Comparison of ENCODE assay signal across 11 cellular contexts in genomic region chr12:32548691-32549412, GRCh38.
DNase-seq lines count a peak whose midpoint lies in the region; ATAC-seq and TF ChIP-seq lines count a peak whose summit lies in the region.
"Had no signal": no experiment of that assay in that cellular context is flagged by ENCODE, and none has a peak within 500 bp of the region (broad histone marks: within the 10 kb centered on the region; RNA-seq: fewer than 3 reads in every experiment).

No MANE protein-coding gene starts in this region.

- peaks cover 9 to 86% (median 57%) of the 10 kb centered on the region in 12 donors for H3K4me1 ChIP-seq in heart left ventricle

- ATAC-seq in heart left ventricle (peak; percentile 55 to 68 (median 62)), sciatic nerve (peak; percentile 90), HG02763 (IDR thresholded peaks at IDR 0.05; ENCODE audit: unreplicated experiment) (no peak)
- ATAC-seq in naive thymus-derived CD8-positive, alpha-beta T cell = no peak
- no peak for ATAC-seq in activated CD8-positive, alpha-beta T cell treated with anti-CD3 and anti-CD28 coated beads for 36 hours
- ATAC-seq: T-helper 17 cell had no signal

- CTCF ChIA-PET in BJ (lab: Yijun Ruan, JAX) = interaction anchor here (0.7 to 1.6 kb wide), 3 partner anchors 57 to 207 kb away, joined by 3 to 5 read pairs (median 3); partner anchors contain the start of gene YARS2
- CTCF ChIA-PET in activated CD8-positive, alpha-beta T cell treated with anti-CD3 and anti-CD28 coated beads for 36 hours (lab: Charles Lee) = no interaction called here

- H3K27ac ChIP-seq in heart left ventricle = peak overlapping the region; percentile 60 to 89 (median 78)

- POLR2A ChIA-PET in BJ (lab: Charles Lee) = interaction anchor here (1.0 kb wide), 1 partner anchor 15 kb away, joined by 3 read pairs; no protein-coding TSS in a partner anchor
- POLR2A ChIA-PET in naive thymus-derived CD8-positive, alpha-beta T cell (lab: Charles Lee) = no interaction called here
- POLR2A ChIA-PET in activated CD8-positive, alpha-beta T cell treated with anti-CD3 and anti-CD28 coated beads for 36 hours (lab: Charles Lee) = no interaction called here

- no peaks in the 10 kb centered on the region for H3K9me3 ChIP-seq in heart left ventricle

- H3K36me3 Mint-ChIP-seq in naive thymus-derived CD8-positive, alpha-beta T cell = no peaks in the 10 kb centered on the region
- H3K36me3 Mint-ChIP-seq in activated CD8-positive, alpha-beta T cell treated with anti-CD3 and anti-CD28 coated beads for 36 hours (ENCODE audit: low read depth) = no peaks in the 10 kb centered on the region
- H3K36me3 Mint-ChIP-seq: activated naive CD4-positive, alpha-beta T cell treated with anti-CD3 and anti-CD28 coated beads, Interleukin-2, amount 10 ng/mL, durations not matched to agents 7 days and 5 days had no signal

- DNase-seq in BJ (ENCODE audit: low read depth) = peak; percentile 96
- DNase-seq in astrocyte of the cerebellum (ENCODE audit: low read depth) = peak; percentile 98
- DNase-seq in heart left ventricle = peak in 4 of 5 donors; percentile 30 to 62 (median 46)
- peak; percentile 69 for DNase-seq in sciatic nerve (ENCODE audit: low spot score)
- DNase-seq in naive thymus-derived CD8-positive, alpha-beta T cell = no peak
- no peak for DNase-seq in kidney glomerular epithelial cell (lab: John Stamatoyannopoulos, UW)
- DNase-seq in activated CD8-positive, alpha-beta T cell treated with anti-CD3 and anti-CD28 coated beads for 36 hours = no peak
- DNase-seq: activated naive CD4-positive, alpha-beta T cell treated with anti-CD3 and anti-CD28 coated beads, Interleukin-2, amount 10 ng/mL, durations not matched to agents 7 days and 5 days; NCI-H187; T-helper 17 cell had no signal

- intact Hi-C loops in heart left ventricle (cut with DNase I) = loop anchor here in 3 of 10 donors (5.0 to 10.0 kb wide), 3 partner anchors 42 to 92 kb away; no protein-coding TSS in a partner anchor
- intact Hi-C loops in sciatic nerve (cut with DNase I) = no loop called here
- intact Hi-C loops in activated CD8-positive, alpha-beta T cell treated with anti-CD3 and anti-CD28 coated beads for 36 hours (cut with micrococcal nuclease) = no loop called here

- H3K9me3 Mint-ChIP-seq in naive thymus-derived CD8-positive, alpha-beta T cell = no peaks in the 10 kb centered on the region
- no peaks in the 10 kb centered on the region for H3K9me3 Mint-ChIP-seq in activated CD8-positive, alpha-beta T cell treated with anti-CD3 and anti-CD28 coated beads for 36 hours
- H3K9me3 Mint-ChIP-seq: activated naive CD4-positive, alpha-beta T cell treated with anti-CD3 and anti-CD28 coated beads, Interleukin-2, amount 10 ng/mL, durations not matched to agents 7 days and 5 days had no signal

- no peaks in the 10 kb centered on the region for H3K27me3 Mint-ChIP-seq in naive thymus-derived CD8-positive, alpha-beta T cell
- H3K27me3 Mint-ChIP-seq in activated CD8-positive, alpha-beta T cell treated with anti-CD3 and anti-CD28 coated beads for 36 hours = no peaks in the 10 kb centered on the region
- H3K27me3 Mint-ChIP-seq: activated naive CD4-positive, alpha-beta T cell treated with anti-CD3 and anti-CD28 coated beads, Interleukin-2, amount 10 ng/mL, durations not matched to agents 7 days and 5 days had no signal

- peaks cover 0 to 22% (median 0%) of the 10 kb centered on the region in 4 donors for H3K4me1 Mint-ChIP-seq in naive thymus-derived CD8-positive, alpha-beta T cell
- no peaks in the 10 kb centered on the region for H3K4me1 Mint-ChIP-seq in activated CD8-positive, alpha-beta T cell treated with anti-CD3 and anti-CD28 coated beads for 36 hours (ENCODE audit: low read depth)
- H3K4me1 Mint-ChIP-seq: activated naive CD4-positive, alpha-beta T cell treated with anti-CD3 and anti-CD28 coated beads, Interleukin-2, amount 10 ng/mL, durations not matched to agents 7 days and 5 days had no signal

- H3K27me3 ChIP-seq in BJ (ENCODE audit: control insufficient read depth, insufficient read depth, low read length) (no peaks in the 10 kb centered on the region), heart left ventricle (no peaks in the 10 kb centered on the region)

- no peak overlapping the region for H3K4me3 ChIP-seq in BJ (ENCODE audit: low read depth, low read length)
- H3K4me3 ChIP-seq in astrocyte of the cerebellum (ENCODE audit: low read depth, low read length) = no peak overlapping the region
- H3K4me3 ChIP-seq in heart left ventricle = peak overlapping the region in 4 of 12 donors; percentile 2 to 22 (median 6)

- 3 to 12% (median 11%) methylated on average over 7 to 8 of the region's 8 CpGs for WGBS in heart left ventricle, 4 donors

- H3K4me3 Mint-ChIP-seq in naive thymus-derived CD8-positive, alpha-beta T cell = no peak overlapping the region
- H3K4me3 Mint-ChIP-seq in activated CD8-positive, alpha-beta T cell treated with anti-CD3 and anti-CD28 coated beads for 36 hours = no peak overlapping the region
- H3K4me3 Mint-ChIP-seq: activated naive CD4-positive, alpha-beta T cell treated with anti-CD3 and anti-CD28 coated beads, Interleukin-2, amount 10 ng/mL, durations not matched to agents 7 days and 5 days; T-helper 17 cell had no signal

- in situ Hi-C loops in astrocyte of the cerebellum (cut with HindIII; ENCODE audit: low sequenced_read_pairs) = no loop called here

- H3K27ac Mint-ChIP-seq in naive thymus-derived CD8-positive, alpha-beta T cell = no peak overlapping the region
- no peak overlapping the region for H3K27ac Mint-ChIP-seq in activated CD8-positive, alpha-beta T cell treated with anti-CD3 and anti-CD28 coated beads for 36 hours
- H3K27ac Mint-ChIP-seq: activated naive CD4-positive, alpha-beta T cell treated with anti-CD3 and anti-CD28 coated beads, Interleukin-2, amount 10 ng/mL, durations not matched to agents 7 days and 5 days; T-helper 17 cell had no signal

- TF ChIP-seq CTCF in BJ (IDR thresholded peaks at IDR 0.05; ENCODE audit: insufficient read depth, low read depth, low read length) (no peak), astrocyte of the cerebellum (IDR thresholded peaks at IDR 0.05; ENCODE audit: low read depth, low read length, missing control alignments) (no peak), heart left ventricle (IDR thresholded peaks at IDR 0.05) (no peak)
- no peak for TF ChIP-seq CTCF in activated CD8-positive, alpha-beta T cell treated with anti-CD3 and anti-CD28 coated beads for 36 hours (IDR thresholded peaks at IDR 0.05)

- TF ChIP-seq POLR2A in heart left ventricle (IDR thresholded peaks at IDR 0.05) = no peak

- H3K36me3 ChIP-seq in BJ (ENCODE audit: control insufficient read depth, insufficient read depth, low read length) = no peaks in the 10 kb centered on the region; the same call in none of the 2 replicates
- H3K36me3 ChIP-seq in heart left ventricle = no peaks in the 10 kb centered on the region

Comparison
In these comparisons a context has a peak if more than half of its experiments do, and no peak if none do; other contexts are left out.
1. DNase-seq: peak in BJ (single experiment), astrocyte of the cerebellum (single experiment), heart left ventricle (4 of 5) and sciatic nerve (single experiment); none in naive thymus-derived CD8-positive, alpha-beta T cell (0 of 10), kidney glomerular epithelial cell (single experiment) and activated CD8-positive, alpha-beta T cell treated with anti-CD3 and anti-CD28 coated beads for 36 hours (single experiment).
2. ATAC-seq: peak in heart left ventricle (4 of 4) and sciatic nerve (single experiment); none in naive thymus-derived CD8-positive, alpha-beta T cell (0 of 2), HG02763 (single experiment) and activated CD8-positive, alpha-beta T cell treated with anti-CD3 and anti-CD28 coated beads for 36 hours (single experiment).